1 cellular context compared by ENCODE assay signal in genomic region chr5:176644878-176645670, GRCh38.
TF ChIP-seq lines count a peak whose summit lies in the region.

No MANE protein-coding gene starts in this region.

TF ChIP-seq in K562, 482 proteins besides CTCF, POLR2A, EP300 and RAD21:
- TF ChIP-seq CBFA2T2 (conservative IDR thresholded peaks at IDR 0.05) (0 out of 2 replicates have a peak, but pooled peaks have one; percentile 3), CHD4 (IDR thresholded peaks at IDR 0.05; ENCODE audit: insufficient read depth, insufficient replicate concordance, low read depth, low read length, poor library complexity, severe bottlenecking) (no peak), CBFA2T3 (IDR thresholded peaks at IDR 0.05) (peak; percentile 40)
